ENCODE assay signal across 8 cellular contexts in genomic region chr17:38453951-38454421, GRCh38. TPM values are rescaled to one million over a fixed set of nuclear protein-coding genes. Genes with fewer than 3 reads are reported as not detected.
A peak's percentile ranks its signal among the peaks of the same experiment; 100 is the strongest.
DNase-seq lines count a peak whose midpoint lies in the region; ATAC-seq and TF ChIP-seq lines count a peak whose summit lies in the region.

No MANE protein-coding gene starts in this region.

- TF ChIP-seq POLR2A in IMR-90 (IDR thresholded peaks at IDR 0.05; ENCODE audit: low read depth, low read length) (no peak; the same call in 1 of the 2 replicates), right lobe of liver (IDR thresholded peaks at IDR 0.05) (no peak)

- TF ChIP-seq CTCF in A673 (conservative IDR thresholded peaks at IDR 0.05; ENCODE audit: low read depth, low read length) (no peak), IMR-90 (conservative IDR thresholded peaks at IDR 0.05; ENCODE audit: low read depth, low read length) (no peak), cardiac fibroblast (IDR thresholded peaks at IDR 0.05; ENCODE audit: low read depth, low read length) (no peak), right lobe of liver (IDR thresholded peaks at IDR 0.05) (no peak)

- H3K9me3 ChIP-seq in A673 (ENCODE audit: low read depth, low read length, poor library complexity, severe bottlenecking) (no peaks in the 10 kb centered on the region), IMR-90 (ENCODE audit: control insufficient read depth, insufficient read depth, low read length) (no peaks in the 10 kb centered on the region), right lobe of liver (no peaks in the 10 kb centered on the region)

- H3K27me3 ChIP-seq in A673 (replicated peaks; ENCODE audit: insufficient read depth, low read depth, low read length, poor library complexity) (no peaks in the 10 kb centered on the region), IMR-90 (ENCODE audit: control insufficient read depth, insufficient read depth, low read length) (no peaks in the 10 kb centered on the region), right lobe of liver (no peaks in the 10 kb centered on the region)

- peak overlapping the region; percentile 39 to 76; a peak in 3 of 4 replicates for H4K8ac ChIP-seq in IMR-90 (ENCODE audit: low read depth in 2 of 2, low read length in 2 of 2)

- no TSS peak for BruUV-seq in A673 (replicated peaks; lab: Mats Ljungman, UMichigan)
- no TSS peak for BruUV-seq in IMR-90 (replicated peaks; lab: Mats Ljungman, UMichigan)

- TF ChIP-seq RAD21 in IMR-90 (IDR thresholded peaks at IDR 0.05; ENCODE audit: low read length) = no peak

- H3K23ac ChIP-seq in IMR-90 (ENCODE audit: low read depth, low read length) = peak overlapping the region; percentile 80

- H3K4me2 ChIP-seq in IMR-90 (ENCODE audit: low read depth, low read length) = peak overlapping the region; percentile 94

- H3K27ac ChIP-seq in A673 (ENCODE audit: low read depth, low read length, poor library complexity, severe bottlenecking) (no peak overlapping the region), IMR-90 (ENCODE audit: insufficient read depth, low read length) (peak overlapping the region; percentile 90), right lobe of liver (no peak overlapping the region)

- H2AK5ac ChIP-seq in IMR-90 (ENCODE audit: low read depth, low read length) = peak overlapping the region; percentile 98

- H2AK9ac ChIP-seq in IMR-90 (replicated peaks; ENCODE audit: low read depth, low read length, poor library complexity) = peak overlapping the region; percentile 95

- H2BK15ac ChIP-seq in IMR-90 (ENCODE audit: low read depth, low read length) = peak overlapping the region; percentile 19; the same call in 1 of the 3 replicates

- peak overlapping the region; percentile 61 for H3K18ac ChIP-seq in IMR-90 (ENCODE audit: low read depth, low read length)

- POLR2A ChIA-PET in A673 (lab: Charles Lee; ENCODE audit: low non-redundant PET) (no interaction called here), IMR-90 (lab: Charles Lee; ENCODE audit: unreplicated experiment) (no interaction called here)

- H3K4me1 ChIP-seq in A673 (ENCODE audit: insufficient read depth, low read length, poor library complexity, severe bottlenecking) (peaks cover 33% of the 10 kb centered on the region), IMR-90 (ENCODE audit: control insufficient read depth, insufficient read depth, low read length) (peaks cover 54% of the 10 kb centered on the region), right lobe of liver (no peaks in the 10 kb centered on the region)

- peak overlapping the region; percentile 77 for H4K91ac ChIP-seq in IMR-90 (ENCODE audit: insufficient read depth, low read depth, low read length)

- H2AFZ ChIP-seq in IMR-90 (replicated peaks; ENCODE audit: low read length, poor library complexity) = peak overlapping the region; percentile 43

- in situ Hi-C loops in IMR-90 (cut with MboI; ENCODE audit: low sequenced_read_pairs) = no loop called here

- H2BK120ac ChIP-seq in IMR-90 (ENCODE audit: low read depth, low read length) = peak overlapping the region; percentile 64

- H3K9me1 ChIP-seq in IMR-90 (ENCODE audit: insufficient read depth, low read length) = peaks cover 46% of the 10 kb centered on the region

- H3K56ac ChIP-seq in IMR-90 (ENCODE audit: extremely low read depth, insufficient read depth, low read length) = peak overlapping the region; percentile 63

- H3K4me3 ChIP-seq in A673 (ENCODE audit: low read depth, low read length, poor library complexity, severe bottlenecking) (peak overlapping the region; percentile 37), IMR-90 (ENCODE audit: insufficient read depth, low read depth, low read length) (peak overlapping the region; percentile 65), cardiac fibroblast (replicated peaks in 1 of 2; ENCODE audit: low read depth in 2 of 2, low read length in 2 of 2) (peak overlapping the region; percentile 63 to 66), right lobe of liver (peak overlapping the region; percentile 21 to 23 (median 21))

- H3K4ac ChIP-seq in IMR-90 (ENCODE audit: low read depth, low read length) = peak overlapping the region; percentile 84

- H4K5ac ChIP-seq in IMR-90 (ENCODE audit: low read depth, low read length) = peak overlapping the region; percentile 46

- CTCF ChIA-PET in A673 (lab: Charles Lee) (no interaction called here), IMR-90 (lab: Yijun Ruan, JAX) (no interaction called here)

- peak overlapping the region; percentile 89 for H2BK5ac ChIP-seq in IMR-90 (ENCODE audit: low read depth, low read length, poor library complexity, severe bottlenecking)

- WGBS in IMR-90 (ENCODE audit: extremely low coverage in 2 of 2, insufficient read length in 1 of 2), 2 experiments = 0% methylated on average over 2 of the region's 44 CpGs; no CpG with 5 or more reads in 1 of the 2 experiments
- WGBS in right lobe of liver (ENCODE audit: insufficient coverage, low coverage, low lambda C conversion rate, missing lambda C conversion rate) = 6% methylated on average over 8 of the region's 44 CpGs

- DNase-seq in A673 (ENCODE audit: low spot score) (peak; percentile 32), IMR-90 (peak; percentile 38), cardiac fibroblast (ENCODE audit: low read depth in 2 of 2) (peak; percentile 51 to 63), right lobe of liver (peak in 1 of 3 donors; percentile 48), NCI-H510A treated with DMSO at 0.1 percent for 48 hours (lab: John Stamatoyannopoulos, UW) (no peak)

- peaks cover 50 to 91% of the 10 kb centered on the region in 2 experiments for H3K79me1 ChIP-seq in IMR-90 (ENCODE audit: low read depth in 1 of 2, low read length in 2 of 2)

- dilution Hi-C loops in IMR-90 (cut with HindIII; ENCODE audit: low sequenced_read_pairs, unreplicated experiment) = no loop called here

- H4K20me1 ChIP-seq in IMR-90 (ENCODE audit: insufficient read depth, low read length) = peaks cover 55% of the 10 kb centered on the region

- H3K36me3 ChIP-seq in A673 (ENCODE audit: insufficient read depth, low read length, poor library complexity, severe bottlenecking) (no peaks in the 10 kb centered on the region), IMR-90 (ENCODE audit: control insufficient read depth, insufficient read depth, low read length) (peaks cover 18% of the 10 kb centered on the region), right lobe of liver (no peaks in the 10 kb centered on the region)

- peak overlapping the region; percentile 93 for H3K14ac ChIP-seq in IMR-90 (replicated peaks; ENCODE audit: low read depth, low read length)

- peak overlapping the region; percentile 81 for H3K9ac ChIP-seq in IMR-90 (ENCODE audit: low read depth, low read length)

- intact Hi-C loops in A673 (cut with micrococcal nuclease; ENCODE audit: unreplicated experiment) (no loop called here), IMR-90 (cut with micrococcal nuclease) (no loop called here), right lobe of liver (cut with DNase I) (no loop called here)

- H2BK20ac ChIP-seq in IMR-90 (ENCODE audit: low read depth, low read length) = 0 out of 2 replicates have a peak overlapping the region, but pooled peaks have one; percentile 3

- ATAC-seq in IMR-90 (ENCODE audit: low read depth) (peak; percentile 5), right lobe of liver (no peak), HG02870 (IDR thresholded peaks at IDR 0.05; ENCODE audit: unreplicated experiment) (no peak), HG02970 (IDR thresholded peaks at IDR 0.05; ENCODE audit: low FRiP score, unreplicated experiment) (no peak), HG02852 (IDR thresholded peaks at IDR 0.05; ENCODE audit: unreplicated experiment) (no peak)

TF ChIP-seq in IMR-90, 13 proteins besides CTCF, POLR2A, EP300 and RAD21:
- TF ChIP-seq MAZ (IDR thresholded peaks at IDR 0.05; ENCODE audit: borderline replicate concordance, low read depth, low read length) (no peak), USF2 (IDR thresholded peaks at IDR 0.05; ENCODE audit: low read depth, low read length) (no peak), MXI1 (IDR thresholded peaks at IDR 0.05; ENCODE audit: borderline replicate concordance, low read depth, low read length) (no peak), BHLHE40 (IDR thresholded peaks at IDR 0.05; ENCODE audit: low read depth, low read length) (no peak), MAFK (IDR thresholded peaks at IDR 0.05; ENCODE audit: low read depth, low read length) (no peak)

RNA-seq across cellular contexts. Expression of gene ARHGAP23, which starts 25.7 kb away (rescaled TPM):
- 19.0 and 24.9 TPM in 2 replicates for total RNA-seq in A673 (2021)
- total RNA-seq in IMR-90 (2012; rRNA removed) = 9.3 and 17.8 TPM in 2 replicates
- 42.7 and 43.3 TPM in 2 replicates for polyA plus RNA-seq in IMR-90 (2012; rRNA removed)
- polyA plus RNA-seq in IMR-90 (2012; cell fraction: cytosol; rRNA removed) = 30.0 and 40.5 TPM in 2 replicates
- 56.1 and 68.3 TPM in 2 replicates for polyA plus RNA-seq in IMR-90 (2012; cell fraction: nucleus; rRNA removed; ENCODE audit: low replicate concordance)
- 1 to 10 TPM; 1.4 to 9.5 (median 3.8) TPM for total RNA-seq in right lobe of liver
